ENCODE assay signal across 1 cellular context in the genomic region with DNA sequence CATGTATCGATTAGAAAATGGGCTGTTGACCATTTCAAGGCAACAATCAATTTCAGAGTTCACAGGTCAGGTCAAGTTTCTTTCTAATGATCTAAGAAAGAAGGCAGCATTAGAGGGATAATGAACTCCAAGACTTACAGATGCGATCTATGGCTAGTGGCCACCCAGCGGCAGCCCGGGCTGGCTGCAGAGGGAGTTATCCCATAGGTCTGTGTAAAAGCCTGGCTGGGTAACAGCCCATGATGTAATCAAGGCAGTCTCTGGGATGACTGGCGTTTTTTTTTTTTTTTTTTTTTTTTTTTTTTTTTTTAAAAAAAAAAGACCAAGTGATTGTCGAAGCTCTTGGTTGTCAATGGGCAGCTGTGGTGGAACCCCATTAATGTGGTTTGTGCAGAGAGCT.
TF ChIP-seq lines count a peak whose summit lies in the region.

No MANE protein-coding gene starts in this region.

TF ChIP-seq in K562, 482 proteins besides CTCF, POLR2A, EP300 and RAD21 (continued from another document):
- TF ChIP-seq ZNF384 (IDR thresholded peaks at IDR 0.05; ENCODE audit: low read depth, low read length) (peak; percentile 88), NR2C1 (IDR thresholded peaks at IDR 0.05) (no peak), NR2C1 (tag; IDR thresholded peaks at IDR 0.05) (no peak), MAFG (tag; conservative IDR thresholded peaks at IDR 0.05) (peak; percentile 79), ZBTB1 (CRISPR knock-in tag; IDR thresholded peaks at IDR 0.05; ENCODE audit: borderline replicate concordance, low read depth) (no peak), ZNF584 (CRISPR knock-in tag; IDR thresholded peaks at IDR 0.05; ENCODE audit: low read depth) (no peak), POLR2G (IDR thresholded peaks at IDR 0.05; ENCODE audit: low read depth, low read length) (no peak), NFE2L1 (tag; IDR thresholded peaks at IDR 0.05; ENCODE audit: borderline replicate concordance, low read depth) (peak; percentile 31; the same call in 1 of the 2 replicates), SIN3A (IDR thresholded peaks at IDR 0.05; ENCODE audit: borderline replicate concordance in 2 of 2, control insufficient read depth in 1 of 2, low read depth in 2 of 2, low read length in 2 of 2) (no peak), GATAD2B (IDR thresholded peaks at IDR 0.05; ENCODE audit: borderline replicate concordance) (no peak), JUND (IDR thresholded peaks at IDR 0.05; ENCODE audit: borderline replicate concordance, low read depth, low read length) (0 out of 2 replicates have a peak, but pooled peaks have one; percentile 20), JUND (tag; IDR thresholded peaks at IDR 0.05; ENCODE audit: borderline replicate concordance, low read depth, low read length) (no peak), MIER1 (IDR thresholded peaks at IDR 0.05; ENCODE audit: low read depth) (no peak), HMG20B (CRISPR knock-in tag; IDR thresholded peaks at IDR 0.05) (no peak), KDM2B (CRISPR knock-in tag; IDR thresholded peaks at IDR 0.05) (no peak), PHF20 (IDR thresholded peaks at IDR 0.05; ENCODE audit: partially characterized antibody) (no peak), ZNF282 (CRISPR knock-in tag; IDR thresholded peaks at IDR 0.05) (no peak), MEF2D (tag; conservative IDR thresholded peaks at IDR 0.05; ENCODE audit: low read depth) (no peak), ZNF764 (CRISPR knock-in tag; IDR thresholded peaks at IDR 0.05; ENCODE audit: low read depth) (no peak), DDX20 (tag; IDR thresholded peaks at IDR 0.05; ENCODE audit: low read depth) (no peak)
- TF ChIP-seq, protein P1, sequence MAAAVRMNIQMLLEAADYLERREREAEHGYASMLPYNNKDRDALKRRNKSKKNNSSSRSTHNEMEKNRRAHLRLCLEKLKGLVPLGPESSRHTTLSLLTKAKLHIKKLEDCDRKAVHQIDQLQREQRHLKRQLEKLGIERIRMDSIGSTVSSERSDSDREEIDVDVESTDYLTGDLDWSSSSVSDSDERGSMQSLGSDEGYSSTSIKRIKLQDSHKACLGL (CRISPR knock-in tag; IDR thresholded peaks at IDR 0.05; ENCODE audit: borderline replicate concordance, poor library complexity, severe bottlenecking): no peak
- TF ChIP-seq, protein P2, sequence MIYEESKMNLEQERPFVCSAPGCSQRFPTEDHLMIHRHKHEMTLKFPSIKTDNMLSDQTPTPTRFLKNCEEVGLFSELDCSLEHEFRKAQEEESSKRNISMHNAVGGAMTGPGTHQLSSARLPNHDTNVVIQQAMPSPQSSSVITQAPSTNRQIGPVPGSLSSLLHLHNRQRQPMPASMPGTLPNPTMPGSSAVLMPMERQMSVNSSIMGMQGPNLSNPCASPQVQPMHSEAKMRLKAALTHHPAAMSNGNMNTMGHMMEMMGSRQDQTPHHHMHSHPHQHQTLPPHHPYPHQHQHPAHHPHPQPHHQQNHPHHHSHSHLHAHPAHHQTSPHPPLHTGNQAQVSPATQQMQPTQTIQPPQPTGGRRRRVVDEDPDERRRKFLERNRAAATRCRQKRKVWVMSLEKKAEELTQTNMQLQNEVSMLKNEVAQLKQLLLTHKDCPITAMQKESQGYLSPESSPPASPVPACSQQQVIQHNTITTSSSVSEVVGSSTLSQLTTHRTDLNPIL (CRISPR knock-in tag; IDR thresholded peaks at IDR 0.05): no peak
- TF ChIP-seq, protein P3, sequence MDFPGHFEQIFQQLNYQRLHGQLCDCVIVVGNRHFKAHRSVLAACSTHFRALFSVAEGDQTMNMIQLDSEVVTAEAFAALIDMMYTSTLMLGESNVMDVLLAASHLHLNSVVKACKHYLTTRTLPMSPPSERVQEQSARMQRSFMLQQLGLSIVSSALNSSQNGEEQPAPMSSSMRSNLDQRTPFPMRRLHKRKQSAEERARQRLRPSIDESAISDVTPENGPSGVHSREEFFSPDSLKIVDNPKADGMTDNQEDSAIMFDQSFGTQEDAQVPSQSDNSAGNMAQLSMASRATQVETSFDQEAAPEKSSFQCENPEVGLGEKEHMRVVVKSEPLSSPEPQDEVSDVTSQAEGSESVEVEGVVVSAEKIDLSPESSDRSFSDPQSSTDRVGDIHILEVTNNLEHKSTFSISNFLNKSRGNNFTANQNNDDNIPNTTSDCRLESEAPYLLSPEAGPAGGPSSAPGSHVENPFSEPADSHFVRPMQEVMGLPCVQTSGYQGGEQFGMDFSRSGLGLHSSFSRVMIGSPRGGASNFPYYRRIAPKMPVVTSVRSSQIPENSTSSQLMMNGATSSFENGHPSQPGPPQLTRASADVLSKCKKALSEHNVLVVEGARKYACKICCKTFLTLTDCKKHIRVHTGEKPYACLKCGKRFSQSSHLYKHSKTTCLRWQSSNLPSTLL (IDR thresholded peaks at IDR 0.05): no peak
- TF ChIP-seq, protein P4, sequence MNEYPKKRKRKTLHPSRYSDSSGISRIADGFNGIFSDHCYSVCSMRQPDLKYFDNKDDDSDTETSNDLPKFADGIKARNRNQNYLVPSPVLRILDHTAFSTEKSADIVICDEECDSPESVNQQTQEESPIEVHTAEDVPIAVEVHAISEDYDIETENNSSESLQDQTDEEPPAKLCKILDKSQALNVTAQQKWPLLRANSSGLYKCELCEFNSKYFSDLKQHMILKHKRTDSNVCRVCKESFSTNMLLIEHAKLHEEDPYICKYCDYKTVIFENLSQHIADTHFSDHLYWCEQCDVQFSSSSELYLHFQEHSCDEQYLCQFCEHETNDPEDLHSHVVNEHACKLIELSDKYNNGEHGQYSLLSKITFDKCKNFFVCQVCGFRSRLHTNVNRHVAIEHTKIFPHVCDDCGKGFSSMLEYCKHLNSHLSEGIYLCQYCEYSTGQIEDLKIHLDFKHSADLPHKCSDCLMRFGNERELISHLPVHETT (CRISPR knock-in tag; conservative IDR thresholded peaks at IDR 0.05 in 1 of 2, IDR thresholded peaks at IDR 0.05 in 1 of 2): no peak
- TF ChIP-seq, protein P5, sequence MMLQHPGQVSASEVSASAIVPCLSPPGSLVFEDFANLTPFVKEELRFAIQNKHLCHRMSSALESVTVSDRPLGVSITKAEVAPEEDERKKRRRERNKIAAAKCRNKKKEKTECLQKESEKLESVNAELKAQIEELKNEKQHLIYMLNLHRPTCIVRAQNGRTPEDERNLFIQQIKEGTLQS (IDR thresholded peaks at IDR 0.05): peak; percentile 41; the same call in 1 of the 2 replicates
- TF ChIP-seq, protein P5 (CRISPR knock-in tag; conservative IDR thresholded peaks at IDR 0.05): no peak
- TF ChIP-seq, protein P6, sequence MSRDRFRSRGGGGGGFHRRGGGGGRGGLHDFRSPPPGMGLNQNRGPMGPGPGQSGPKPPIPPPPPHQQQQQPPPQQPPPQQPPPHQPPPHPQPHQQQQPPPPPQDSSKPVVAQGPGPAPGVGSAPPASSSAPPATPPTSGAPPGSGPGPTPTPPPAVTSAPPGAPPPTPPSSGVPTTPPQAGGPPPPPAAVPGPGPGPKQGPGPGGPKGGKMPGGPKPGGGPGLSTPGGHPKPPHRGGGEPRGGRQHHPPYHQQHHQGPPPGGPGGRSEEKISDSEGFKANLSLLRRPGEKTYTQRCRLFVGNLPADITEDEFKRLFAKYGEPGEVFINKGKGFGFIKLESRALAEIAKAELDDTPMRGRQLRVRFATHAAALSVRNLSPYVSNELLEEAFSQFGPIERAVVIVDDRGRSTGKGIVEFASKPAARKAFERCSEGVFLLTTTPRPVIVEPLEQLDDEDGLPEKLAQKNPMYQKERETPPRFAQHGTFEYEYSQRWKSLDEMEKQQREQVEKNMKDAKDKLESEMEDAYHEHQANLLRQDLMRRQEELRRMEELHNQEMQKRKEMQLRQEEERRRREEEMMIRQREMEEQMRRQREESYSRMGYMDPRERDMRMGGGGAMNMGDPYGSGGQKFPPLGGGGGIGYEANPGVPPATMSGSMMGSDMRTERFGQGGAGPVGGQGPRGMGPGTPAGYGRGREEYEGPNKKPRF (IDR thresholded peaks at IDR 0.05; ENCODE audit: low read depth, low read length): no peak
- TF ChIP-seq, protein P7, sequence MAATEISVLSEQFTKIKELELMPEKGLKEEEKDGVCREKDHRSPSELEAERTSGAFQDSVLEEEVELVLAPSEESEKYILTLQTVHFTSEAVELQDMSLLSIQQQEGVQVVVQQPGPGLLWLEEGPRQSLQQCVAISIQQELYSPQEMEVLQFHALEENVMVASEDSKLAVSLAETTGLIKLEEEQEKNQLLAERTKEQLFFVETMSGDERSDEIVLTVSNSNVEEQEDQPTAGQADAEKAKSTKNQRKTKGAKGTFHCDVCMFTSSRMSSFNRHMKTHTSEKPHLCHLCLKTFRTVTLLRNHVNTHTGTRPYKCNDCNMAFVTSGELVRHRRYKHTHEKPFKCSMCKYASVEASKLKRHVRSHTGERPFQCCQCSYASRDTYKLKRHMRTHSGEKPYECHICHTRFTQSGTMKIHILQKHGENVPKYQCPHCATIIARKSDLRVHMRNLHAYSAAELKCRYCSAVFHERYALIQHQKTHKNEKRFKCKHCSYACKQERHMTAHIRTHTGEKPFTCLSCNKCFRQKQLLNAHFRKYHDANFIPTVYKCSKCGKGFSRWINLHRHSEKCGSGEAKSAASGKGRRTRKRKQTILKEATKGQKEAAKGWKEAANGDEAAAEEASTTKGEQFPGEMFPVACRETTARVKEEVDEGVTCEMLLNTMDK (IDR thresholded peaks at IDR 0.05; ENCODE audit: borderline replicate concordance, insufficient read depth, low read depth, low read length, poor library complexity, severe bottlenecking): no peak
